In genomic region chr2:233758849-233759248, GRCh38 we compare ENCODE assay signal across 1 cellular context.
TF ChIP-seq lines count a peak whose summit lies in the region.

No MANE protein-coding gene starts in this region.

TF ChIP-seq in liver, 16 proteins besides CTCF, POLR2A, EP300 and RAD21 (continued from another document):
- no peak for TF ChIP-seq REST (IDR thresholded peaks at IDR 0.05)
- no peak for TF ChIP-seq SP1 (IDR thresholded peaks at IDR 0.05)
- no peak for TF ChIP-seq ATF3 (IDR thresholded peaks at IDR 0.05)
- TF ChIP-seq GABPA (IDR thresholded peaks at IDR 0.05 in 1 of 2, conservative IDR thresholded peaks at IDR 0.05 in 1 of 2) = no peak
